Comparison of ENCODE assay signal across 1 cellular context in genomic region chr5:179879003-179879689, GRCh38.
TF ChIP-seq lines count a peak whose summit lies in the region.

No MANE protein-coding gene starts in this region.

TF ChIP-seq in H1, 55 proteins besides CTCF, POLR2A, EP300 and RAD21:
- no peak for TF ChIP-seq RNF2 (IDR thresholded peaks at IDR 0.05; ENCODE audit: borderline replicate concordance, low read depth, low read length, missing control alignments, poor library complexity, severe bottlenecking)
- TF ChIP-seq HDAC2 (IDR thresholded peaks at IDR 0.05; ENCODE audit: borderline replicate concordance in 1 of 2, low read depth in 2 of 2, low read length in 2 of 2) = no peak
- TF ChIP-seq CHD1 (IDR thresholded peaks at IDR 0.05; ENCODE audit: low read depth, low read length) = no peak
- TF ChIP-seq SP2 (IDR thresholded peaks at IDR 0.05; ENCODE audit: low read length) = no peak
- no peak for TF ChIP-seq CTBP2 (IDR thresholded peaks at IDR 0.05; ENCODE audit: borderline replicate concordance, insufficient read depth, insufficient read length, low read length)
- TF ChIP-seq KDM4A (IDR thresholded peaks at IDR 0.05; ENCODE audit: low read depth, low read length, severe bottlenecking) = no peak
- no peak for TF ChIP-seq EZH2 (IDR thresholded peaks at IDR 0.05; ENCODE audit: low read depth, low read length, severe bottlenecking)
